In the genomic region with DNA sequence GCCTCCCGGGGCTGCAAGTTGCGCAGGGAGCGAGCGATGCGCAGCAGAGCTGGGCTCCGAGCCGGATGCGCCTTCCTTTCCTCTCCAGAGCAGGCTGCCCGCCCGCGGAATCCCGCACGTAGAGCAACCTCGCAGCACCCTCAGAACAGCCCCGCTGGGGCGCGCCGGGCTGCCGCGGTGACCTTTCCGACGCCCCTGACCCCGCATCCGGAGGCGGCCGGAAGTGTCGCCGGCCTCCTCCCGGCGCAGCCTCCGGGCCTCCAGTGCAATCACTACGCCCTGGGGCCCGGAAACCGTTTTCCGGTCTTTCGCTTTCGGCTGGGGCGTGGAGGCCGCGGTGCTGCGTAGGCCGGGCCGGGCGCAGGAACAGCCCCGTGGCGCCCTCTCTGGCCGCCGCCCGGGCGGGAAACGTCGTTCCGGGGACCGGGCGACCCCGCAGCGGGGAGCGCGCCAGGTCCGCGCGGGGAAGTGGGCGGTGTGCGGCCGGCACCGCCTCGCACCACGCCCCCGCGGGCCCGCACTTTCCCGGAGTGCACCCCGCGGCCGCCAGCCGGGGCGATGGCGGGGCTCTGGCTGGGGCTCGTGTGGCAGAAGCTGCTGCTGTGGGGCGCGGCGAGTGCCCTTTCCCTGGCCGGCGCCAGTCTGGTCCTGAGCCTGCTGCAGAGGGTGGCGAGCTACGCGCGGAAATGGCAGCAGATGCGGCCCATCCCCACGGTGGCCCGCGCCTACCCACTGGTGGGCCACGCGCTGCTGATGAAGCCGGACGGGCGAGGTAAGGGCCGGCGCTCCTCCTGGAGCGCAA, we compare ENCODE assay signal across 9 cellular contexts. TPM values are rescaled to one million over a fixed set of nuclear protein-coding genes. Genes with fewer than 3 reads are reported as not detected.
DNase-seq lines count a peak whose midpoint lies in the region; ATAC-seq, FAIRE-seq and TF ChIP-seq lines count a peak whose summit lies in the region.
"Had no signal": no experiment of that assay in that cellular context is flagged by ENCODE, and none has a peak within 500 bp of the region (broad histone marks: within the 10 kb centered on the region; RNA-seq: fewer than 3 reads in every experiment).

A gene (plus strand): TSS at position 302 of the 802 bp plus-strand sequence. CDS start 257 bp downstream, at position 559.

- peak; percentile 86 for DNase-seq in ACHN
- DNase-seq in GM18507 (ENCODE audit: extremely low spot score, insufficient read length, low read depth): peak; percentile 83
- DNase-seq in NCI-H2196 (lab: John Stamatoyannopoulos, UW; ENCODE audit: unreplicated experiment): peak; percentile 50
- peak; percentile 73 to 86 for DNase-seq in activated CD4-positive, alpha-beta T cell treated with anti-CD3 and anti-CD28 coated beads, Interleukin-2, amount 50 U/mL, for 24 hours (ENCODE audit: low read depth in 1 of 2, low spot score in 1 of 2)
- DNase-seq in dermis microvascular lymphatic vessel endothelial cell (ENCODE audit: low read depth in 2 of 2): peak; percentile 40 to 51
- DNase-seq in lower leg skin (ENCODE audit: low spot score in 2 of 2): peak; percentile 60 to 95
- peak; percentile 69 to 77 (median 70) for DNase-seq in stimulated activated CD4-positive, alpha-beta T cell treated with anti-CD3 and anti-CD28 coated beads, TNF-alpha, amount 100 ng/mL, for 1 hour (ENCODE audit: low read depth in 3 of 3, low spot score in 1 of 3)

- in situ Hi-C loops in ACHN (cut with HindIII; ENCODE audit: low pct_ligation_motif_present, low pct_unique_long_range_greater_than_20kb, low sequenced_read_pairs): no loop called here

- peak; percentile 91 for ATAC-seq in HG02970 (IDR thresholded peaks at IDR 0.05; ENCODE audit: low FRiP score, unreplicated experiment)

- no peak for TF ChIP-seq POLR2A in lower leg skin (IDR thresholded peaks at IDR 0.05)

- WGBS in lower leg skin, 2 donors: 0% methylated on average over 1 to 21 of the region's 100 CpGs

- peak within 1 kb of the TSS; percentile 81 for H3K4me3 ChIP-seq in lower leg skin (ENCODE audit: low read depth, poor library complexity, severe bottlenecking)

- FAIRE-seq in GM18507 (lab: Jason Lieb, UNC): peak; percentile 87
- FAIRE-seq: colon had no signal

- intact Hi-C loops in lower leg skin (cut with DNase I; ENCODE audit: low total_unique reads): no loop called here

- TF ChIP-seq CTCF in lower leg skin (IDR thresholded peaks at IDR 0.05): no peak

RNA-seq across cellular contexts. Expression of the gene that starts here (rescaled TPM):
- total RNA-seq in dermis microvascular lymphatic vessel endothelial cell (3.1 and 4.3 TPM in 2 replicates), lower leg skin (10 to 100 TPM in 1 of 4 donors, 1 to 10 TPM in 3; 4.3 to 14.7 (median 4.8) TPM)

Comparison
In these comparisons a context has a peak if more than half of its experiments do, and no peak if none do; other contexts are left out.
1. Peak in every context shown above with its lines: DNase-seq, ATAC-seq and H3K4me3 ChIP-seq.